19 cellular contexts compared by ENCODE assay signal in genomic region chr9:136789523-136789937, GRCh38. TPM values are rescaled to one million over a fixed set of nuclear protein-coding genes. Genes with fewer than 3 reads are reported as not detected.
DNase-seq lines count a peak whose midpoint lies in the region; ATAC-seq, FAIRE-seq and TF ChIP-seq lines count a peak whose summit lies in the region.
"Had no signal": no experiment of that assay in that cellular context is flagged by ENCODE, and none has a peak within 500 bp of the region (broad histone marks: within the 10 kb centered on the region; RNA-seq: fewer than 3 reads in every experiment).

No MANE protein-coding gene starts in this region.

- TF ChIP-seq CTCF in A549 (IDR thresholded peaks at IDR 0.05) (no peak), chondrocyte (IDR thresholded peaks at IDR 0.05) (no peak), neural progenitor cell (IDR thresholded peaks at IDR 0.05) (no peak), CD14-positive monocyte (IDR thresholded peaks at IDR 0.05) (no peak)

- H3K27ac Mint-ChIP-seq in chondrocyte (ENCODE audit: unreplicated experiment), result peak overlapping the region; percentile 59
- H3K27ac Mint-ChIP-seq in neural progenitor cell, result peak overlapping the region; percentile 25
- H3K27ac Mint-ChIP-seq in CD14-positive monocyte, result no peak overlapping the region
- H3K27ac Mint-ChIP-seq: activated naive CD4-positive, alpha-beta T cell treated with anti-CD3 and anti-CD28 coated beads for 36 hours had no signal

- peaks cover 45% of the 10 kb centered on the region for H3K4me1 ChIP-seq in A549
- H3K4me1 ChIP-seq in HUES64 (ENCODE audit: insufficient read depth, low read length), result peaks cover 5% of the 10 kb centered on the region; the same call in 1 of the 2 replicates
- peaks cover 18% of the 10 kb centered on the region for H3K4me1 ChIP-seq in neural progenitor cell

- no peak for TF ChIP-seq POLR2A in A549 (IDR thresholded peaks at IDR 0.05; ENCODE audit: low read length)

- H3K79me2 ChIP-seq in neural progenitor cell (ENCODE audit: low read depth), result no peaks in the 10 kb centered on the region

- 32% methylated on average over 3 of the region's 3 CpGs for WGBS in A549 (ENCODE audit: missing lambda C conversion rate)
- 70% methylated on average over 3 of the region's 3 CpGs for WGBS in HUES64

- no peaks in the 10 kb centered on the region; the same call in 1 of the 2 replicates for H3K27me3 ChIP-seq in HUES64 (ENCODE audit: insufficient read depth, low read length)
- peaks cover 16% of the 10 kb centered on the region for H3K27me3 ChIP-seq in neural progenitor cell
- H3K27me3 ChIP-seq: upper lobe of left lung had no signal

- DNase-seq in A549 (ENCODE audit: low read depth in 1 of 2, low spot score in 1 of 2) (peak in 1 of 2 experiments; percentile 41), chondrocyte (ENCODE audit: low spot score) (no peak), neural progenitor cell (ENCODE audit: low spot score) (no peak), AG08396 (ENCODE audit: low spot score) (no peak), CD14-positive monocyte (ENCODE audit: low spot score) (no peak)
- no peak for DNase-seq in stimulated activated CD4-positive, alpha-beta T cell treated with anti-CD3 and anti-CD28 coated beads, Interleukin-1b, Interleukin-23, amount 100 ng/mL, for 48 hours
- DNase-seq: activated CD4-positive, alpha-beta T cell treated with anti-CD3 and anti-CD28 coated beads, Interleukin-2, amount 50 U/mL, for 4 hours; activated naive CD4-positive, alpha-beta T cell treated with anti-CD3 and anti-CD28 coated beads for 36 hours; activated T-cell treated with anti-CD3 and anti-CD28 coated beads for 4 hours; NCI-H1930; NCI-H446; upper lobe of left lung had no signal

- H3K4me3 ChIP-seq in A549 (no peak overlapping the region), HUES64 (ENCODE audit: low read length) (no peak overlapping the region), neural progenitor cell (no peak overlapping the region)
- H3K4me3 ChIP-seq: upper lobe of left lung had no signal

- POLR2A ChIA-PET in A549 (lab: Yijun Ruan, JAX), result no interaction called here

- TF ChIP-seq EP300 in A549 (IDR thresholded peaks at IDR 0.05), result no peak

- H3K9ac ChIP-seq in HUES64 (ENCODE audit: low read depth, low read length), result no peak overlapping the region
- no peak overlapping the region for H3K9ac ChIP-seq in neural progenitor cell

- H3K9me3 ChIP-seq in A549 (no peaks in the 10 kb centered on the region), HUES64 (ENCODE audit: insufficient read depth, low read depth, low read length) (no peaks in the 10 kb centered on the region), neural progenitor cell (ENCODE audit: low read depth) (no peaks in the 10 kb centered on the region)
- H3K9me3 ChIP-seq: upper lobe of left lung had no signal

- peak overlapping the region; percentile 88 for H3K4me2 ChIP-seq in A549
- H3K4me2 ChIP-seq in neural progenitor cell, result peak overlapping the region; percentile 6

- peaks cover 20% of the 10 kb centered on the region for H3F3A ChIP-seq in neural progenitor cell (ENCODE audit: low read depth)

- CTCF ChIA-PET in A549 (lab: Yijun Ruan, JAX), result interaction anchor here (3.6 to 26.2 kb wide), 5 partner anchors 8 to 245 kb away, joined by 13 to 625 read pairs (median 33); partner anchors contain the start of genes FUT7, LCN15, LCN8 and RABL6

- H3K27me3 Mint-ChIP-seq in chondrocyte (ENCODE audit: low read depth) (no peaks in the 10 kb centered on the region), neural progenitor cell (ENCODE audit: insufficient read depth, low read depth) (peaks cover 6% of the 10 kb centered on the region), CD14-positive monocyte (ENCODE audit: low read depth in 3 of 3) (peaks cover 0 to 3% (median 0%) of the 10 kb centered on the region in 3 donors)

- H3K9me3 Mint-ChIP-seq in chondrocyte (ENCODE audit: low read depth) (no peaks in the 10 kb centered on the region), neural progenitor cell (no peaks in the 10 kb centered on the region), CD14-positive monocyte (no peaks in the 10 kb centered on the region)
- H3K9me3 Mint-ChIP-seq: activated naive CD4-positive, alpha-beta T cell treated with anti-CD3 and anti-CD28 coated beads for 36 hours had no signal

- TF ChIP-seq RAD21 in A549 (conservative IDR thresholded peaks at IDR 0.05 in 1 of 2, IDR thresholded peaks at IDR 0.05 in 1 of 2), result no peak

- peaks cover 4% of the 10 kb centered on the region for H3K36me3 Mint-ChIP-seq in chondrocyte (ENCODE audit: low read depth)
- H3K36me3 Mint-ChIP-seq in neural progenitor cell, result peaks cover 1% of the 10 kb centered on the region
- peaks cover 10 to 12% of the 10 kb centered on the region in 2 donors for H3K36me3 Mint-ChIP-seq in CD14-positive monocyte

- peak overlapping the region; percentile 36 for H2AFZ ChIP-seq in neural progenitor cell (replicated peaks)

- ATAC-seq in A549 (no peak), GM21723 (IDR thresholded peaks at IDR 0.05; ENCODE audit: unreplicated experiment) (no peak)

- no peak overlapping the region for H3K4me3 Mint-ChIP-seq in chondrocyte (ENCODE audit: unreplicated experiment)
- no peak overlapping the region for H3K4me3 Mint-ChIP-seq in neural progenitor cell
- no peak overlapping the region for H3K4me3 Mint-ChIP-seq in CD14-positive monocyte
- H3K4me3 Mint-ChIP-seq: activated naive CD4-positive, alpha-beta T cell treated with anti-CD3 and anti-CD28 coated beads for 36 hours had no signal

- peaks cover 19% of the 10 kb centered on the region for H3K4me1 Mint-ChIP-seq in chondrocyte (ENCODE audit: low read depth)
- peaks cover 33% of the 10 kb centered on the region for H3K4me1 Mint-ChIP-seq in neural progenitor cell
- H3K4me1 Mint-ChIP-seq in CD14-positive monocyte, result peaks cover 18% of the 10 kb centered on the region

- H4K20me1 ChIP-seq in neural progenitor cell (ENCODE audit: low read depth), result peaks cover 10% of the 10 kb centered on the region

- intact Hi-C loops in CD14-positive monocyte (cut with micrococcal nuclease), result loop anchor here (5.0 to 10.0 kb wide), 2 partner anchors 243 to 275 kb away; partner anchors contain the start of gene FUT7 (in 1 of the 2)

- peaks cover 4% of the 10 kb centered on the region; the same call in 1 of the 2 replicates for H3K36me3 ChIP-seq in HUES64 (ENCODE audit: insufficient read depth, low read length)
- no peaks in the 10 kb centered on the region for H3K36me3 ChIP-seq in neural progenitor cell

- no peak for FAIRE-seq in A549 (lab: Jason Lieb, UNC)
- FAIRE-seq: astrocyte had no signal

- H3K27ac ChIP-seq in A549, result peak overlapping the region; percentile 75 to 83
- peak overlapping the region; percentile 56; the same call in 1 of the 2 replicates for H3K27ac ChIP-seq in HUES64 (ENCODE audit: low read depth, low read length)
- peak overlapping the region; percentile 13 for H3K27ac ChIP-seq in neural progenitor cell

RNA-seq across cellular contexts. Expression of gene TMEM141, which starts 1.6 kb away (rescaled TPM):
- 64.5 and 78.0 TPM in 2 replicates for polyA plus RNA-seq in A549 (2011; rRNA removed)
- polyA plus RNA-seq in A549 (2012; cell fraction: cytosol; rRNA removed), result 104 and 117 TPM in 2 replicates
- 75.8 and 78.8 TPM in 2 replicates for polyA plus RNA-seq in A549 (2012; cell fraction: nucleus; rRNA removed)
- 69.9 to 71.0 TPM (median 70.7 TPM) in 3 replicates for polyA plus RNA-seq in A549 (2017; fragmentation: RNase III; extraction: RNeasy Plus Mini Kit Qiagen cat#74134 plus additional on column Dnase treatment)
- polyA minus RNA-seq in A549 (2011; rRNA and poly(A)+ RNA removed), result 27.4 and 35.2 TPM in 2 replicates
- polyA plus RNA-seq in HUES64 (2013, experiment 1 of 2), result 34.7 TPM
- polyA plus RNA-seq in HUES64 (2013, experiment 2 of 2), result 37.5 TPM
- total RNA-seq in chondrocyte, result 31.2 to 40.0 TPM (median 32.5 TPM) in 3 replicates
- total RNA-seq in neural progenitor cell (ENCODE audit: low replicate concordance), result 19.9 and 46.8 TPM in 2 replicates
- 10 to 100 TPM; 33.1 to 47.2 TPM for polyA plus RNA-seq in CD14-positive monocyte

RNA-seq across cellular contexts. Expression of gene CCDC183, which starts 6.6 kb away (rescaled TPM):
- polyA plus RNA-seq in A549 (2011; rRNA removed) (1.4 and 1.6 TPM in 2 replicates), A549 (2017; fragmentation: RNase III; extraction: RNeasy Plus Mini Kit Qiagen cat#74134 plus additional on column Dnase treatment) (0.58 to 1.1 TPM (median 0.90 TPM) in 3 replicates), CD14-positive monocyte (under 1 TPM in 1 of 2 donors, not detected in 1; 0.54 TPM)
- 0.73 and 0.93 TPM in 2 replicates for polyA plus RNA-seq in A549 (2012; cell fraction: cytosol; rRNA removed)
- 4.0 and 4.8 TPM in 2 replicates for polyA plus RNA-seq in A549 (2012; cell fraction: nucleus; rRNA removed)
- polyA minus RNA-seq in A549 (2011; rRNA and poly(A)+ RNA removed), result 0.66 TPM in 1 of 2 replicates, not detected in the other
- not detected for polyA plus RNA-seq in HUES64 (2013, experiment 1 of 2)
- polyA plus RNA-seq in HUES64 (2013, experiment 2 of 2), result 0.95 TPM
- total RNA-seq in chondrocyte (0.62 to 1.5 TPM (median 1.4 TPM) in 3 replicates), neural progenitor cell (ENCODE audit: low replicate concordance) (0.84 and 2.1 TPM in 2 replicates)
- total RNA-seq: H4 had no signal

RNA-seq across cellular contexts. Expression of gene RABL6, which starts 18.2 kb away (rescaled TPM):
- polyA plus RNA-seq in A549 (2011; rRNA removed), result 46.8 and 53.5 TPM in 2 replicates
- 49.2 and 73.5 TPM in 2 replicates for polyA plus RNA-seq in A549 (2012; cell fraction: cytosol; rRNA removed)
- polyA plus RNA-seq in A549 (2012; cell fraction: nucleus; rRNA removed), result 112 and 138 TPM in 2 replicates
- 70.3 to 72.2 TPM (median 71.4 TPM) in 3 replicates for polyA plus RNA-seq in A549 (2017; fragmentation: RNase III; extraction: RNeasy Plus Mini Kit Qiagen cat#74134 plus additional on column Dnase treatment)
- 70.0 and 70.9 TPM in 2 replicates for polyA minus RNA-seq in A549 (2011; rRNA and poly(A)+ RNA removed)
- polyA plus RNA-seq in HUES64 (2013, experiment 1 of 2), result 108 TPM
- polyA plus RNA-seq in HUES64 (2013, experiment 2 of 2), result 108 TPM
- 61.5 to 71.8 TPM (median 62.2 TPM) in 3 replicates for total RNA-seq in chondrocyte
- 71.2 and 148 TPM in 2 replicates for total RNA-seq in neural progenitor cell (ENCODE audit: low replicate concordance)
- polyA plus RNA-seq in CD14-positive monocyte, result 1 to 10 TPM; 6.7 to 8.1 TPM

RNA-seq across cellular contexts. Expression of gene LCN15, which starts 25.2 kb away (rescaled TPM):
- polyA plus RNA-seq in A549 (2011; rRNA removed), result 0.10 and 0.24 TPM in 2 replicates
- 0.05 and 0.08 TPM in 2 replicates for polyA plus RNA-seq in A549 (2012; cell fraction: cytosol; rRNA removed)
- 0.18 and 0.20 TPM in 2 replicates for polyA plus RNA-seq in A549 (2012; cell fraction: nucleus; rRNA removed)
- 0.07 to 0.09 TPM in 2 of 3 replicates, not detected in the other for polyA plus RNA-seq in A549 (2017; fragmentation: RNase III; extraction: RNeasy Plus Mini Kit Qiagen cat#74134 plus additional on column Dnase treatment)
- not detected in 2 replicates for polyA minus RNA-seq in A549 (2011; rRNA and poly(A)+ RNA removed)
- 0.35 TPM for polyA plus RNA-seq in HUES64 (2013, experiment 1 of 2)
- 1.0 TPM for polyA plus RNA-seq in HUES64 (2013, experiment 2 of 2)
- not detected in 3 replicates for total RNA-seq in chondrocyte
- not detected in 2 replicates for total RNA-seq in neural progenitor cell (ENCODE audit: low replicate concordance)
- not detected for polyA plus RNA-seq in CD14-positive monocyte
- total RNA-seq: activated naive CD4-positive, alpha-beta T cell treated with anti-CD3 and anti-CD28 coated beads for 36 hours; astrocyte; H4; lower leg skin; myocyte had no signal
- polyA plus RNA-seq: esophagus had no signal

RNA-seq across cellular contexts. Expression of gene LCN8, which starts 31.5 kb away (rescaled TPM):
- polyA plus RNA-seq in A549 (2011; rRNA removed) (not detected in 2 replicates), A549 (2017; fragmentation: RNase III; extraction: RNeasy Plus Mini Kit Qiagen cat#74134 plus additional on column Dnase treatment) (not detected in 3 replicates), CD14-positive monocyte (not detected)
- not detected in 2 replicates for polyA plus RNA-seq in A549 (2012; cell fraction: cytosol; rRNA removed)
- polyA plus RNA-seq in A549 (2012; cell fraction: nucleus; rRNA removed), result 0.05 TPM in 1 of 2 replicates, not detected in the other
- polyA minus RNA-seq in A549 (2011; rRNA and poly(A)+ RNA removed), result not detected in 2 replicates
- polyA plus RNA-seq in HUES64 (2013, experiment 1 of 2), result not detected
- not detected for polyA plus RNA-seq in HUES64 (2013, experiment 2 of 2)
- total RNA-seq in chondrocyte (not detected in 3 replicates), neural progenitor cell (ENCODE audit: low replicate concordance) (not detected in 2 replicates)
- total RNA-seq: activated naive CD4-positive, alpha-beta T cell treated with anti-CD3 and anti-CD28 coated beads for 36 hours; astrocyte; H4; lower leg skin; upper lobe of left lung had no signal
- polyA plus RNA-seq: esophagus had no signal

Comparison
In these comparisons a context has a peak if more than half of its experiments do, and no peak if none do; other contexts are left out.
1. H3K27ac ChIP-seq: peak in every context shown above with its lines; median percentile 79 in A549; 56 in HUES64; 13 in neural progenitor cell.
2. H3K27ac Mint-ChIP-seq: peak in chondrocyte (single experiment) and neural progenitor cell (single experiment); none in CD14-positive monocyte (0 of 7).